16 cellular contexts compared by ENCODE assay signal in genomic region chr7:73872056-73872908, GRCh38. TPM values are rescaled to one million over a fixed set of nuclear protein-coding genes. Genes with fewer than 3 reads are reported as not detected.
DNase-seq lines count a peak whose midpoint lies in the region; ATAC-seq, FAIRE-seq and TF ChIP-seq lines count a peak whose summit lies in the region.
"Had no signal": no experiment of that assay in that cellular context is flagged by ENCODE, and none has a peak within 500 bp of the region (broad histone marks: within the 10 kb centered on the region; RNA-seq: fewer than 3 reads in every experiment).

No MANE protein-coding gene starts in this region.

- no peaks in the 10 kb centered on the region for H3K9me3 Mint-ChIP-seq in mesothelial cell of epicardium
- H3K9me3 Mint-ChIP-seq: CD4-positive, CD25-positive, alpha-beta regulatory T cell had no signal

- 0 out of 22 replicates have a peak, but pooled peaks cover 0 to 4% (median 0%) of the 10 kb centered on the region in 11 experiments for H4K20me1 ChIP-seq in BLaER1 treated with 17β-estradiol and CSF1 and Interleukin-3, amounts not matched to agents 10 nM and 100 nM

- no peaks in the 10 kb centered on the region for H3K36me3 Mint-ChIP-seq in mesothelial cell of epicardium
- H3K36me3 Mint-ChIP-seq: CD4-positive, CD25-positive, alpha-beta regulatory T cell had no signal

- peak overlapping the region in 9 of 11 experiments; percentile 37 to 80 (median 51); a peak in 17 of 22 replicates for H3K4me2 ChIP-seq in BLaER1 treated with 17β-estradiol and CSF1 and Interleukin-3, amounts not matched to agents 10 nM and 100 nM

- H3K27me3 Mint-ChIP-seq in mesothelial cell of epicardium (ENCODE audit: low read depth): no peaks in the 10 kb centered on the region
- H3K27me3 Mint-ChIP-seq: CD4-positive, CD25-positive, alpha-beta regulatory T cell had no signal

- FAIRE-seq in kidney (lab: Jason Lieb, UNC): no peak

- no peak for ATAC-seq in upper lobe of left lung (ENCODE audit: low FRiP score in 2 of 2)

- WGBS in upper lobe of left lung, 2 donors: 73 to 78% methylated on average over 8 to 13 of the region's 13 CpGs

- H3K9ac ChIP-seq in BLaER1 treated with 17β-estradiol and CSF1 and Interleukin-3, amounts not matched to agents 10 nM and 100 nM: peak overlapping the region in 2 of 11 experiments; percentile 26 to 41; a peak in 2 of 22 replicates
- H3K9ac ChIP-seq in adipocyte (ENCODE audit: low read length) (peak overlapping the region; percentile 5), kidney (ENCODE audit: low read length in 2 of 2) (no peak overlapping the region)

- H3K36me3 ChIP-seq in BLaER1 treated with 17β-estradiol and CSF1 and Interleukin-3, amounts not matched to agents 10 nM and 100 nM: no peaks in the 10 kb centered on the region
- no peaks in the 10 kb centered on the region for H3K36me3 ChIP-seq in adipocyte (ENCODE audit: control insufficient read depth, insufficient read depth, low read length, severe bottlenecking)
- H3K36me3 ChIP-seq in kidney (ENCODE audit: control insufficient read depth in 1 of 2, insufficient read depth in 2 of 2, low read length in 2 of 2): no peaks in the 10 kb centered on the region
- H3K36me3 ChIP-seq in upper lobe of left lung: no peaks in the 10 kb centered on the region
- no peaks in the 10 kb centered on the region for H3K36me3 ChIP-seq in brain microvascular endothelial cell (replicated peaks)

- in situ Hi-C loops in brain microvascular endothelial cell (cut with HindIII; ENCODE audit: low pct_ligation_motif_present, low sequenced_read_pairs): loop anchor here (25.0 kb wide), 1 partner anchor 315 kb away; no protein-coding TSS in a partner anchor

- no peak overlapping the region for H3K4me3 ChIP-seq in BLaER1 treated with 17β-estradiol and CSF1 and Interleukin-3, amounts not matched to agents 10 nM and 100 nM
- H3K4me3 ChIP-seq in adipocyte (ENCODE audit: low read length) (no peak overlapping the region), kidney (ENCODE audit: low read length in 2 of 2) (no peak overlapping the region), upper lobe of left lung (no peak overlapping the region), brain microvascular endothelial cell (ENCODE audit: low read depth, low read length) (no peak overlapping the region)

- no peak overlapping the region for H3K27ac Mint-ChIP-seq in mesothelial cell of epicardium

- peaks cover 0 to 5% (median 0%) of the 10 kb centered on the region in 11 experiments; a peak in 2 of 22 replicates for H3K27me3 ChIP-seq in BLaER1 treated with 17β-estradiol and CSF1 and Interleukin-3, amounts not matched to agents 10 nM and 100 nM
- H3K27me3 ChIP-seq in adipocyte (replicated peaks; ENCODE audit: control insufficient read depth, insufficient read depth, low read length) (no peaks in the 10 kb centered on the region), upper lobe of left lung (no peaks in the 10 kb centered on the region), brain microvascular endothelial cell (replicated peaks) (no peaks in the 10 kb centered on the region)

- no peak overlapping the region for H3K4me3 Mint-ChIP-seq in mesothelial cell of epicardium
- H3K4me3 Mint-ChIP-seq: CD4-positive, CD25-positive, alpha-beta regulatory T cell had no signal

- H3K4me1 Mint-ChIP-seq in mesothelial cell of epicardium: peaks cover 12% of the 10 kb centered on the region
- H3K4me1 Mint-ChIP-seq: CD4-positive, CD25-positive, alpha-beta regulatory T cell had no signal

- peaks cover 0 to 25% (median 19%) of the 10 kb centered on the region in 10 experiments; a peak in 15 of 20 replicates for H3K4me1 ChIP-seq in BLaER1 treated with 17β-estradiol and CSF1 and Interleukin-3, amounts not matched to agents 10 nM and 100 nM
- H3K4me1 ChIP-seq in adipocyte (ENCODE audit: control insufficient read depth, insufficient read depth, low read length) (peaks cover 23% of the 10 kb centered on the region), kidney (ENCODE audit: control insufficient read depth in 1 of 2, insufficient read depth in 1 of 2, low read depth in 1 of 2, low read length in 2 of 2) (peaks cover 7 to 8% of the 10 kb centered on the region in 2 donors), upper lobe of left lung (peaks cover 20 to 33% (median 25%) of the 10 kb centered on the region in 4 donors)

- no peak for TF ChIP-seq EP300 in upper lobe of left lung (IDR thresholded peaks at IDR 0.05)

- no peak overlapping the region for H3K27ac ChIP-seq in BLaER1 treated with 17β-estradiol and CSF1 and Interleukin-3, amounts not matched to agents 10 nM and 100 nM
- H3K27ac ChIP-seq in kidney (ENCODE audit: low read depth in 2 of 2, low read length in 2 of 2): no peak overlapping the region
- H3K27ac ChIP-seq in upper lobe of left lung: peak overlapping the region in 3 of 4 donors; percentile 21 to 77 (median 74)
- H3K27ac ChIP-seq in brain microvascular endothelial cell: no peak overlapping the region

- no peaks in the 10 kb centered on the region for H3K9me3 ChIP-seq in BLaER1 treated with 17β-estradiol and CSF1 and Interleukin-3, amounts not matched to agents 10 nM and 100 nM (replicated peaks in 1 of 11)
- H3K9me3 ChIP-seq in adipocyte (ENCODE audit: control insufficient read depth, low read length): no peaks in the 10 kb centered on the region
- no peaks in the 10 kb centered on the region for H3K9me3 ChIP-seq in kidney (ENCODE audit: control insufficient read depth in 1 of 2, low read length in 2 of 2)
- H3K9me3 ChIP-seq in upper lobe of left lung: no peaks in the 10 kb centered on the region

- TF ChIP-seq CTCF in kidney (IDR thresholded peaks at IDR 0.05; ENCODE audit: borderline replicate concordance, extremely low read depth, insufficient read depth): no peak
- TF ChIP-seq CTCF in upper lobe of left lung (IDR thresholded peaks at IDR 0.05): no peak
- TF ChIP-seq CTCF in mesothelial cell of epicardium (IDR thresholded peaks at IDR 0.05; ENCODE audit: unreplicated experiment): no peak
- TF ChIP-seq CTCF in brain microvascular endothelial cell (IDR thresholded peaks at IDR 0.05; ENCODE audit: low read depth, low read length, missing control alignments): no peak

- intact Hi-C loops in kidney (cut with DNase I): no loop called here

- DNase-seq in adipocyte (ENCODE audit: low read depth) (no peak), kidney (peak; percentile 47), upper lobe of left lung (no peak), mesothelial cell of epicardium (ENCODE audit: low spot score in 2 of 2, unreplicated experiment in 2 of 2) (no peak), brain microvascular endothelial cell (no peak)
- no peak for DNase-seq in stimulated activated CD8-positive, alpha-beta memory T cell treated with anti-CD3 and anti-CD28 coated beads, Interleukin-4, amount 100 ng/mL, for 48 hours
- DNase-seq: AML-193; CD4-positive, CD25-positive, alpha-beta regulatory T cell; NCI-H1048; NCI-H1436 treated with DMSO at 0.1 percent for 48 hours; NCI-H2029 treated with DMSO at 0.1 percent for 48 hours; NCI-H510A; NCI-H774; SIG-M5 had no signal

- TF ChIP-seq POLR2A in upper lobe of left lung (IDR thresholded peaks at IDR 0.05): no peak

RNA-seq across cellular contexts. Expression of gene TMEM270, which starts 11.3 kb away (rescaled TPM):
- total RNA-seq in kidney (0.50 TPM), upper lobe of left lung (not detected), mesothelial cell of epicardium (not detected in 3 replicates)
- polyA plus RNA-seq in kidney (ENCODE audit: insufficient read depth, low read depth, low replicate concordance): not detected
- total RNA-seq: CD4-positive, CD25-positive, alpha-beta regulatory T cell; MCF 10A had no signal

RNA-seq across cellular contexts. Expression of gene METTL27, which starts 30.0 kb away (rescaled TPM):
- total RNA-seq in kidney (19.3 TPM), upper lobe of left lung (10 to 100 TPM in 2 of 6 donors, 1 to 10 TPM in 4; 3.0 to 23.0 (median 7.2) TPM), mesothelial cell of epicardium (7.9 to 11.4 TPM (median 8.7 TPM) in 3 replicates)
- 12.9 TPM for polyA plus RNA-seq in kidney (ENCODE audit: insufficient read depth, low read depth, low replicate concordance)

RNA-seq across cellular contexts. Expression of gene CLDN4, which starts 41.5 kb away (rescaled TPM):
- total RNA-seq in kidney (342 TPM), upper lobe of left lung (100 to 1,000 TPM in 5 of 6 donors, 10 to 100 TPM in 1; 88.0 to 231 (median 169) TPM), mesothelial cell of epicardium (158 to 175 TPM (median 165 TPM) in 3 replicates)
- polyA plus RNA-seq in kidney (ENCODE audit: insufficient read depth, low read depth, low replicate concordance): 82.6 TPM

Comparison
In these comparisons a context has a peak if more than half of its experiments do, and no peak if none do; other contexts are left out.
1. H3K27ac ChIP-seq: peak in upper lobe of left lung (3 of 4); none in BLaER1 treated with 17β-estradiol and CSF1 and Interleukin-3, amounts not matched to agents 10 nM and 100 nM (0 of 11), kidney (0 of 2) and brain microvascular endothelial cell (single experiment).